Comparison of ENCODE assay signal across 14 cellular contexts in genomic region chr7:48635796-48636195, GRCh38.
A peak's percentile ranks its signal among the peaks of the same experiment; 100 is the strongest.
DNase-seq lines count a peak whose midpoint lies in the region; ATAC-seq and TF ChIP-seq lines count a peak whose summit lies in the region.
"Had no signal": no experiment of that assay in that cellular context is flagged by ENCODE, and none has a peak within 500 bp of the region (broad histone marks: within the 10 kb centered on the region; RNA-seq: fewer than 3 reads in every experiment).

No MANE protein-coding gene starts in this region.

- H3K27me3 ChIP-seq in RWPE2 (ENCODE audit: insufficient read depth, poor library complexity, severe bottlenecking): no peaks in the 10 kb centered on the region
- H3K27me3 ChIP-seq: BLaER1 treated with 17β-estradiol and CSF1 and Interleukin-3, amounts not matched to agents 10 nM and 100 nM had no signal

- H3K9me3 ChIP-seq in RWPE2 (ENCODE audit: severe bottlenecking): no peaks in the 10 kb centered on the region
- H3K9me3 ChIP-seq: HAP-1 had no signal

- no peaks in the 10 kb centered on the region for H3K36me3 ChIP-seq in RWPE2 (ENCODE audit: low read depth)
- H3K36me3 ChIP-seq: BLaER1 treated with 17β-estradiol and CSF1 and Interleukin-3, amounts not matched to agents 10 nM and 100 nM; HAP-1 had no signal

- H3K4me1 ChIP-seq in RWPE2 (ENCODE audit: insufficient read depth, poor library complexity, severe bottlenecking): peaks cover 20% of the 10 kb centered on the region

- H3K27ac ChIP-seq in RWPE2 (ENCODE audit: poor library complexity, severe bottlenecking): peak overlapping the region; percentile 49
- H3K27ac ChIP-seq: BLaER1 treated with 17β-estradiol and CSF1 and Interleukin-3, amounts not matched to agents 10 nM and 100 nM; GM23248 had no signal

- DNase-seq in Right ventricle myocardium inferior (ENCODE audit: missing footprints) (no peak), cardiac septum (ENCODE audit: low spot score) (no peak), NCI-H748 (lab: John Stamatoyannopoulos, UW; ENCODE audit: unreplicated experiment) (peak; percentile 80), RWPE2 (ENCODE audit: low spot score) (no peak), myocyte (ENCODE audit: low read depth) (peak; percentile 20), NCI-H2029 treated with DMSO at 0.1 percent for 48 hours (lab: John Stamatoyannopoulos, UW) (no peak)
- DNase-seq: Calu3; CD8-positive, alpha-beta T cell; DMS79 treated with DMSO at 0.1 percent for 48 hours; GF-D8; GM23248 had no signal

- no peak overlapping the region for H3K4me3 ChIP-seq in RWPE2 (ENCODE audit: severe bottlenecking)
- H3K4me3 ChIP-seq: BLaER1 treated with 17β-estradiol and CSF1 and Interleukin-3, amounts not matched to agents 10 nM and 100 nM; GM23248; HAP-1 had no signal

- intact Hi-C loops in Right ventricle myocardium inferior (cut with DNase I) (loop anchor here (10.0 kb wide), 1 partner anchor 79 kb away; no protein-coding TSS in a partner anchor), cardiac septum (cut with DNase I) (no loop called here)

- ATAC-seq in Right ventricle myocardium inferior (peak; percentile 67), RWPE2 (ENCODE audit: low read depth) (no peak)
- ATAC-seq: CD8-positive, alpha-beta T cell; HepG2 had no signal

- no peak for TF ChIP-seq CTCF in RWPE2 (IDR thresholded peaks at IDR 0.05; ENCODE audit: poor library complexity, severe bottlenecking)

Comparison
In these comparisons a context has a peak if more than half of its experiments do, and no peak if none do; other contexts are left out.
1. DNase-seq: peak in NCI-H748 (single experiment) and myocyte (single experiment); none in Right ventricle myocardium inferior (single experiment), cardiac septum (single experiment), RWPE2 (single experiment) and NCI-H2029 treated with DMSO at 0.1 percent for 48 hours (single experiment).